Comparison of ENCODE assay signal across 18 cellular contexts in the genomic region with DNA sequence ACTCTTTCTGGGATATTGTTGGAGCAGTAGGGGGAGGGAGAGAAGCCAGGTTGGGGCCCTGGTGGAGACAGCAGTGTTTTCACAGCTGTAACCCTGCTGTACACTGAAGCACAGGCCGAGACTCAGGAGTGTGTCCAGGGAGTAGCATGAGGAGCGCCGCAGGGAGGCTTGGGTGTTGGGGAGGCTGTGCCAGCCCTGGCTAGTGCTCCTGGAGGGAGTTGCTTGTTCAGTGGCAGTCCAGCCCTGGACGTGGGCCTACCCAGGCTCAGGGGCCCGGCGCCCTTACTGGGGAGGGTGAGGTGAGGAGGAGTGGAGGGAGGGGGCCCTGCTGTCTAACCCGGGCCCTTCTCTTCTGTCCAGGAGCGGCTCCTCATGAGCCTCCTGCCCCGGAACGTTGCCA.
"Had no signal": no experiment of that assay in that cellular context is flagged by ENCODE, and none has a peak within 500 bp of the region (broad histone marks: within the 10 kb centered on the region; RNA-seq: fewer than 3 reads in every experiment).

No MANE protein-coding gene starts in this region.

- DNase-seq: activated gamma-delta T cell treated with Interleukin-2 at 50 U/mL for 16 hours; anterior cingulate cortex; body of pancreas; effector CD8-positive, alpha-beta T cell; foreskin keratinocyte; left lung; stimulated activated CD4-positive, alpha-beta T cell treated with anti-CD3 and anti-CD28 coated beads, Interleukin-1b, Interleukin-23, amount 100 ng/mL, for 48 hours; substantia nigra; T-helper 9 cell; thyroid gland had no signal

- H3K4me1 ChIP-seq: body of pancreas, foreskin keratinocyte, left lung, prostate gland, thyroid gland had no signal

- H3K4me3 ChIP-seq: body of pancreas, cardiac muscle cell, left lung, prostate gland, skin epidermis, thyroid gland had no signal

- H3K27ac Mint-ChIP-seq: activated naive CD4-positive, alpha-beta T cell treated with anti-CD3 and anti-CD28 coated beads, Interleukin-2, amount 50 U/mL, for 24 hours; activated T-helper 1 cell treated with anti-CD3 and anti-CD28 coated beads, Interleukin-12 subunit alpha, Interleukin-12 subunit beta, Interleukin-2, Interleukin-4 antibody, amounts not matched to agents 30 ng/mL and 10 ng/mL and 1 ng/mL, durations not matched to agents 14 hours and 24 hours and 36 hours; dendritic cell treated with granulocyte-macrophage colony-stimulating factor and Interleukin-4, amounts not matched to agents 40 ng/mL and 50 ng/mL, for 4 days; stimulated activated naive CD8-positive, alpha-beta T cell treated with anti-CD3 and anti-CD28 coated beads, Interleukin-15, Interleukin-2, amounts not matched to agents 100 ng/mL and 50 ng/mL, for 24 hours; WTC11 had no signal

- H3K27me3 ChIP-seq: body of pancreas, cardiac muscle cell, left lung, thyroid gland had no signal

- H3K36me3 ChIP-seq: cardiac muscle cell, left lung, prostate gland, thyroid gland had no signal

- H3K27ac ChIP-seq: body of pancreas, cardiac muscle cell, foreskin keratinocyte, left lung, prostate gland, skin epidermis, thyroid gland had no signal

- H3K9me3 ChIP-seq: body of pancreas, prostate gland, thyroid gland had no signal

- H3K4me1 Mint-ChIP-seq: activated naive CD4-positive, alpha-beta T cell treated with anti-CD3 and anti-CD28 coated beads, Interleukin-2, amount 50 U/mL, for 24 hours; WTC11 had no signal

- H3K4me3 Mint-ChIP-seq: activated naive CD4-positive, alpha-beta T cell treated with anti-CD3 and anti-CD28 coated beads, Interleukin-2, amount 50 U/mL, for 24 hours; activated T-helper 1 cell treated with anti-CD3 and anti-CD28 coated beads, Interleukin-12 subunit alpha, Interleukin-12 subunit beta, Interleukin-2, Interleukin-4 antibody, amounts not matched to agents 30 ng/mL and 10 ng/mL and 1 ng/mL, durations not matched to agents 14 hours and 24 hours and 36 hours; dendritic cell treated with granulocyte-macrophage colony-stimulating factor and Interleukin-4, amounts not matched to agents 40 ng/mL and 50 ng/mL, for 4 days; stimulated activated naive CD8-positive, alpha-beta T cell treated with anti-CD3 and anti-CD28 coated beads, Interleukin-15, Interleukin-2, amounts not matched to agents 100 ng/mL and 50 ng/mL, for 24 hours; WTC11 had no signal
